25 cellular contexts compared by ENCODE assay signal in the genomic region with DNA sequence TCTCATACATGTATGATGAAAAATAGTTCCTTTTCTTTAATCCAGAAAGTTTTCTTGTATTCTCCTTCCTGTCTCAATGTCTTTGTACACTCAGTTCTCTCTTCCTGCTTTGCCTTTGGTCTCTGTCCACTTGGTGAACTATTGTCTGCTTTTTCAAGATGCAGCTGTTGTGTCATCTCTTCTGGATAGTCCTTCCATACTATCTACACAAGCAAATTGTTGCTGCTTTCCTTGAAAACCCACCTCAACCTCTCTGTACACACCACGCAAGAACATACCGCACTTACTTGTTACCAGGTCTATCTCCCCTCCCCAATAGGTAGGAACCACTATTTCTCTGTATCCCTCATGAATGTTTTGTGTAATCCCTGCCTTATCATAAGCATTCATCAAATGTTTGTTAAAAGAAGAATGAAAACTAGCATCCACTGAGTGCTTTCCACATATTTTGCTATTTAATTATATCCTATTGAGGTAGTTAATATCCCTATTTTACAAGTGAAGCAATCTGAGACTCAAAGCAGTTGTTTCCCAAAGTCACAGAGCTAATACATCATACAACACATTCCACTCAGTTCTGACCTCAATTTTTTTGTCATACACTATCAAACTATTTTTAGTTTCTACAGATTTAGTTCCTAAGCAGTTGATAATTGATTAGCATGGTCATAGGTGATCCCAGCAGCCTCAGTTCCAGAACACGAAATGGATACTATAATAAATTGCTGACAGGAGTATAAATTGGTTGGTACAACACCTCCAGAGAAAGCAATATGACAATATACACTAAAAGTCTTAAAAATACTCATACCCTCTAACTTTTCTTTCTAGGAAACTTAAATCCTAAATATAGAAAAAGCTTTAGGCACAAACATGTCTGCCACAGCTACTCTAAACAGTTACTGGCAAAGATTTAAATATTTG.
"Had no signal": no experiment of that assay in that cellular context is flagged by ENCODE, and none has a peak within 500 bp of the region (broad histone marks: within the 10 kb centered on the region; RNA-seq: fewer than 3 reads in every experiment).

No MANE protein-coding gene starts in this region.

- H3K27me3 Mint-ChIP-seq: activated naive CD8-positive, alpha-beta T cell; central memory CD8-positive, alpha-beta T cell; stimulated activated memory B cell treated with anti-CD40 and anti-IgM and Interleukin-4, amounts not matched to agents 10 μg/mL and 1 μg/mL and 100 μg/mL, for 72 hours; type B pancreatic cell had no signal

- H3K4me3 ChIP-seq: breast epithelium, esophagus squamous epithelium, gastroesophageal sphincter, heart left ventricle, skin epidermis, testis had no signal

- H3K9me3 ChIP-seq: breast epithelium, esophagus squamous epithelium, gastroesophageal sphincter, heart left ventricle, testis had no signal

- H3K27me3 ChIP-seq: breast epithelium, esophagus squamous epithelium, gastroesophageal sphincter, heart left ventricle, testis had no signal

- FAIRE-seq: colon had no signal

- H3K4me1 Mint-ChIP-seq: nephron progenitor cell had no signal

- DNase-seq: activated CD4-positive, alpha-beta T cell treated with anti-CD3 and anti-CD28 coated beads for 1 hour; activated CD4-positive, alpha-beta T cell treated with anti-CD3 and anti-CD28 coated beads, Interleukin-2, amount 50 U/mL, for 1 hour; activated naive CD4-positive, alpha-beta T cell; activated T-cell treated with anti-CD3 and anti-CD28 coated beads, Interleukin-2, amount 50 U/mL, for 1 hour; amniotic stem cell; effector memory CD4-positive, alpha-beta T cell; esophagus squamous epithelium; heart left ventricle; islet precursor cell; left cardiac atrium; nephron progenitor cell; right cardiac atrium; stimulated activated CD4-positive, alpha-beta T cell treated with anti-CD3 and anti-CD28 coated beads, Interleukin-1b, Interleukin-23, amount 100 ng/mL, for 48 hours; T-helper 1 cell; testis had no signal

- H3K9ac ChIP-seq: parathyroid adenoma had no signal

- H3K9me3 Mint-ChIP-seq: activated T-helper 2 cell treated with anti-CD3 and anti-CD28 coated beads, Interferon-gamma antibody, Interleukin-2, Interleukin-4, amounts not matched to agents 10 μg/mL and 5 μg/mL and 100 μg/mL, durations not matched to agents 14 hours and 24 hours and 36 hours; central memory CD8-positive, alpha-beta T cell; nephron progenitor cell; stimulated activated memory B cell treated with anti-CD40 and anti-IgM and Interleukin-4, amounts not matched to agents 10 μg/mL and 1 μg/mL and 100 μg/mL, for 72 hours; type B pancreatic cell had no signal

- H3K4me3 Mint-ChIP-seq: activated naive CD8-positive, alpha-beta T cell; central memory CD8-positive, alpha-beta T cell; nephron progenitor cell; stimulated activated memory B cell treated with anti-CD40 and anti-IgM and Interleukin-4, amounts not matched to agents 10 μg/mL and 1 μg/mL and 100 μg/mL, for 72 hours; type B pancreatic cell had no signal

- H3K79me2 ChIP-seq: parathyroid adenoma had no signal

- H3K27ac ChIP-seq: breast epithelium, esophagus squamous epithelium, gastroesophageal sphincter, heart left ventricle, parathyroid adenoma, skin epidermis, testis had no signal

- H3K27ac Mint-ChIP-seq: activated naive CD8-positive, alpha-beta T cell; activated T-helper 2 cell treated with anti-CD3 and anti-CD28 coated beads, Interferon-gamma antibody, Interleukin-2, Interleukin-4, amounts not matched to agents 10 μg/mL and 5 μg/mL and 100 μg/mL, durations not matched to agents 14 hours and 24 hours and 36 hours; nephron progenitor cell; stimulated activated memory B cell treated with anti-CD40 and anti-IgM and Interleukin-4, amounts not matched to agents 10 μg/mL and 1 μg/mL and 100 μg/mL, for 72 hours; type B pancreatic cell had no signal

- H3K4me1 ChIP-seq: breast epithelium, parathyroid adenoma had no signal

- ATAC-seq: gastroesophageal sphincter; heart left ventricle; left cardiac atrium; right cardiac atrium; stimulated activated memory B cell treated with anti-CD40 and anti-IgM and Interleukin-4, amounts not matched to agents 10 μg/mL and 1 μg/mL and 100 μg/mL, for 72 hours had no signal

- H2AFZ ChIP-seq: parathyroid adenoma had no signal
